Comparison of ENCODE assay signal across 14 cellular contexts in genomic region chr2:237025090-237025865, GRCh38.
DNase-seq lines count a peak whose midpoint lies in the region; ATAC-seq and TF ChIP-seq lines count a peak whose summit lies in the region.
"Had no signal": no experiment of that assay in that cellular context is flagged by ENCODE, and none has a peak within 500 bp of the region (broad histone marks: within the 10 kb centered on the region; RNA-seq: fewer than 3 reads in every experiment).

No MANE protein-coding gene starts in this region.

- no peak overlapping the region for H3K4me3 Mint-ChIP-seq in stimulated activated memory B cell treated with anti-CD40 and anti-IgM and Interleukin-4, amounts not matched to agents 10 μg/mL and 1 μg/mL and 100 μg/mL, for 72 hours
- H3K4me3 Mint-ChIP-seq: activated B cell treated with CpG ODN at 0.5 μM for 24 hours; activated naive CD8-positive, alpha-beta T cell treated with anti-CD3 and anti-CD28 coated beads, Interleukin-2, amount 50 U/mL, for 24 hours; stimulated activated naive B cell treated with anti-CD40 and anti-IgM and Interleukin-4, amounts not matched to agents 10 μg/mL and 1 μg/mL and 100 μg/mL, for 72 hours had no signal

- H3K36me3 Mint-ChIP-seq in stimulated activated memory B cell treated with anti-CD40 and anti-IgM and Interleukin-4, amounts not matched to agents 10 μg/mL and 1 μg/mL and 100 μg/mL, for 72 hours, result no peaks in the 10 kb centered on the region
- H3K36me3 Mint-ChIP-seq: stimulated activated naive B cell treated with anti-CD40 and anti-IgM and Interleukin-4, amounts not matched to agents 10 μg/mL and 1 μg/mL and 100 μg/mL, for 72 hours had no signal

- H3K9me3 Mint-ChIP-seq in stimulated activated memory B cell treated with anti-CD40 and anti-IgM and Interleukin-4, amounts not matched to agents 10 μg/mL and 1 μg/mL and 100 μg/mL, for 72 hours, result no peaks in the 10 kb centered on the region
- H3K9me3 Mint-ChIP-seq: activated B cell treated with CpG ODN at 0.5 μM for 24 hours; activated naive CD8-positive, alpha-beta T cell treated with anti-CD3 and anti-CD28 coated beads, Interleukin-2, amount 50 U/mL, for 24 hours had no signal

- TF ChIP-seq CTCF in fibroblast of mammary gland (conservative IDR thresholded peaks at IDR 0.05; ENCODE audit: control insufficient read depth, insufficient read depth, low read depth, low read length), result no peak
- no peak for TF ChIP-seq CTCF in GM10266 (IDR thresholded peaks at IDR 0.05; ENCODE audit: control insufficient read depth, insufficient read depth, low read depth, missing control alignments)

- no peak for ATAC-seq in stimulated activated memory B cell treated with anti-CD40 and anti-IgM and Interleukin-4, amounts not matched to agents 10 μg/mL and 1 μg/mL and 100 μg/mL, for 72 hours
- ATAC-seq in GM21825 (IDR thresholded peaks at IDR 0.05; ENCODE audit: unreplicated experiment), result no peak
- ATAC-seq: activated naive CD8-positive, alpha-beta T cell treated with anti-CD3 and anti-CD28 coated beads, Interleukin-2, amount 50 U/mL, for 24 hours; stimulated activated naive B cell treated with anti-CD40 and anti-IgM and Interleukin-4, amounts not matched to agents 10 μg/mL and 1 μg/mL and 100 μg/mL, for 72 hours had no signal

- H3K4me3 ChIP-seq in fibroblast of mammary gland (ENCODE audit: control insufficient read depth, low read depth, low read length), result no peak overlapping the region

- H3K27ac Mint-ChIP-seq in stimulated activated memory B cell treated with anti-CD40 and anti-IgM and Interleukin-4, amounts not matched to agents 10 μg/mL and 1 μg/mL and 100 μg/mL, for 72 hours, result no peak overlapping the region
- H3K27ac Mint-ChIP-seq: activated B cell treated with CpG ODN at 0.5 μM for 24 hours; activated naive CD8-positive, alpha-beta T cell treated with anti-CD3 and anti-CD28 coated beads, Interleukin-2, amount 50 U/mL, for 24 hours; stimulated activated naive B cell treated with anti-CD40 and anti-IgM and Interleukin-4, amounts not matched to agents 10 μg/mL and 1 μg/mL and 100 μg/mL, for 72 hours had no signal

- no peaks in the 10 kb centered on the region for H3K27me3 Mint-ChIP-seq in stimulated activated memory B cell treated with anti-CD40 and anti-IgM and Interleukin-4, amounts not matched to agents 10 μg/mL and 1 μg/mL and 100 μg/mL, for 72 hours
- H3K27me3 Mint-ChIP-seq: activated naive CD8-positive, alpha-beta T cell treated with anti-CD3 and anti-CD28 coated beads, Interleukin-2, amount 50 U/mL, for 24 hours had no signal

- no peaks in the 10 kb centered on the region for H3K4me1 Mint-ChIP-seq in stimulated activated memory B cell treated with anti-CD40 and anti-IgM and Interleukin-4, amounts not matched to agents 10 μg/mL and 1 μg/mL and 100 μg/mL, for 72 hours
- H3K4me1 Mint-ChIP-seq: activated B cell treated with CpG ODN at 0.5 μM for 24 hours; activated naive CD8-positive, alpha-beta T cell treated with anti-CD3 and anti-CD28 coated beads, Interleukin-2, amount 50 U/mL, for 24 hours; stimulated activated naive B cell treated with anti-CD40 and anti-IgM and Interleukin-4, amounts not matched to agents 10 μg/mL and 1 μg/mL and 100 μg/mL, for 72 hours had no signal

- DNase-seq in EL (peak; percentile 89), NOMO-1 treated with DMSO at 0.1 percent for 48 hours (lab: John Stamatoyannopoulos, UW; ENCODE audit: unreplicated experiment) (peak; percentile 26), fibroblast of mammary gland (ENCODE audit: low read depth) (peak; percentile 98), renal cortical epithelial cell (ENCODE audit: low read depth) (peak; percentile 87), retina (no peak), GM10266 (ENCODE audit: extremely low spot score) (no peak)
- DNase-seq: activated B cell treated with CpG ODN at 0.5 μM for 24 hours; activated naive CD8-positive, alpha-beta T cell treated with anti-CD3 and anti-CD28 coated beads, Interleukin-2, amount 50 U/mL, for 24 hours; GDM1; head of caudate nucleus; NCI-H345; stimulated activated naive B cell treated with anti-CD40 and anti-IgM and Interleukin-4, amounts not matched to agents 10 μg/mL and 1 μg/mL and 100 μg/mL, for 72 hours had no signal

Comparison
In these comparisons a context has a peak if more than half of its experiments do, and no peak if none do; other contexts are left out.
1. DNase-seq: peak in EL (single experiment), NOMO-1 treated with DMSO at 0.1 percent for 48 hours (single experiment), fibroblast of mammary gland (single experiment) and renal cortical epithelial cell (single experiment); none in retina (single experiment) and GM10266 (single experiment).